In the genomic region with DNA sequence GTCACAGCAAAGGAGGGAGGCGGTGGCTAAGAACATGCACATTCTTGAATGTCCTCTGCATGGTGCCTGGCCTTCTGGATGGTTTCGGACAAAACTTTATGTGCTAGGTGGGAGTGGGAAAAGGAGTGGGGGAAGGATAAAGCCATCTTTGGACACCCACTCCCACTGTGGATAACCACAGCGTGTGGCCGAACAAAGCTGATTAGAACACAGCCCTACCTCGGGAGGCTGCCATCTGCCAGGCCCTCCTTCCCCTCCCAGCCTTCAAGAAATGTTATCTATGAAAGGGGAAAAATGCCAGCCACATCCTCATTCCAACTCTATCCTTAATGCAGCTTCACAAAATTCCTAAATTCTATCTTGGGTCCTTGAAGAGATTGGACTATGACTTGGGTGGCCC, we compare ENCODE assay signal across 18 cellular contexts. TPM values are rescaled to one million over a fixed set of nuclear protein-coding genes. Genes with fewer than 3 reads are reported as not detected.
DNase-seq lines count a peak whose midpoint lies in the region; ATAC-seq, FAIRE-seq and TF ChIP-seq lines count a peak whose summit lies in the region.
"Had no signal": no experiment of that assay in that cellular context is flagged by ENCODE, and none has a peak within 500 bp of the region (broad histone marks: within the 10 kb centered on the region; RNA-seq: fewer than 3 reads in every experiment).

No MANE protein-coding gene starts in this region.

- H3K9me3 Mint-ChIP-seq in chondrocyte (ENCODE audit: low read depth), result no peaks in the 10 kb centered on the region
- H3K9me3 Mint-ChIP-seq in nephron progenitor cell, result no peaks in the 10 kb centered on the region
- H3K9me3 Mint-ChIP-seq: activated CD8-positive, alpha-beta T cell treated with anti-CD3 and anti-CD28 coated beads for 36 hours; CD8-positive, alpha-beta T cell had no signal

- FAIRE-seq in GM12891 (lab: Jason Lieb, UNC), result no peak

- H3K27ac Mint-ChIP-seq in chondrocyte (ENCODE audit: unreplicated experiment) (peak overlapping the region; percentile 96), nephron progenitor cell (peak overlapping the region; percentile 64)
- H3K27ac Mint-ChIP-seq: activated CD8-positive, alpha-beta T cell treated with anti-CD3 and anti-CD28 coated beads for 36 hours; CD8-positive, alpha-beta T cell had no signal

- ATAC-seq in heart right ventricle (no peak), upper lobe of right lung (no peak), right lobe of liver (no peak), GM21619 (IDR thresholded peaks at IDR 0.05; ENCODE audit: unreplicated experiment) (no peak)
- ATAC-seq: activated CD8-positive, alpha-beta T cell treated with anti-CD3 and anti-CD28 coated beads for 36 hours; CD8-positive, alpha-beta T cell had no signal

- DNase-seq in left ventricle myocardium inferior (no peak), heart right ventricle (no peak), chondrocyte (ENCODE audit: low spot score) (peak; percentile 22), nephron progenitor cell (no peak), upper lobe of right lung (peak; percentile 2), GM12891 (ENCODE audit: insufficient read length, low spot score) (no peak), right lobe of liver (no peak)
- DNase-seq: activated CD8-positive, alpha-beta T cell treated with anti-CD3 and anti-CD28 coated beads for 36 hours; activated gamma-delta T cell; brain microvascular endothelial cell; CD8-positive, alpha-beta T cell; GF-D8; KG1; NCI-H1105 had no signal

- H3K27ac ChIP-seq in left ventricle myocardium inferior (replicated peaks), result peak overlapping the region; percentile 39
- peak overlapping the region in 1 of 10 donors; percentile 39 for H3K27ac ChIP-seq in heart right ventricle
- H3K27ac ChIP-seq in upper lobe of right lung, result peak overlapping the region; percentile 9
- H3K27ac ChIP-seq in right lobe of liver, result peak overlapping the region in 1 of 3 donors; percentile 13
- H3K27ac ChIP-seq: brain microvascular endothelial cell, HL-60, neutrophil had no signal

- no peak overlapping the region for H3K4me3 ChIP-seq in left ventricle myocardium inferior
- no peak overlapping the region for H3K4me3 ChIP-seq in heart right ventricle
- no peak overlapping the region for H3K4me3 ChIP-seq in upper lobe of right lung
- no peak overlapping the region for H3K4me3 ChIP-seq in right lobe of liver
- H3K4me3 ChIP-seq: lung had no signal

- intact Hi-C loops in left ventricle myocardium inferior (cut with micrococcal nuclease) (no loop called here), heart right ventricle (cut with DNase I) (loop anchor here in 3 of 10 donors (5.0 kb wide), 2 partner anchors 38 to 43 kb away; no protein-coding TSS in a partner anchor), upper lobe of right lung (cut with DNase I) (no loop called here), right lobe of liver (cut with DNase I) (no loop called here)

- peaks cover 71% of the 10 kb centered on the region for H3K36me3 ChIP-seq in left ventricle myocardium inferior
- peaks cover 0 to 78% (median 59%) of the 10 kb centered on the region in 9 donors for H3K36me3 ChIP-seq in heart right ventricle
- H3K36me3 ChIP-seq in upper lobe of right lung, result peaks cover 57% of the 10 kb centered on the region
- peaks cover 7 to 49% (median 26%) of the 10 kb centered on the region in 4 donors for H3K36me3 ChIP-seq in right lobe of liver
- H3K36me3 ChIP-seq: neutrophil had no signal

- TF ChIP-seq POLR2A in GM12891 (IDR thresholded peaks at IDR 0.05; ENCODE audit: low read depth, low read length), result no peak
- no peak for TF ChIP-seq POLR2A in right lobe of liver (IDR thresholded peaks at IDR 0.05)

- WGBS in heart right ventricle, 2 donors, result 69 to 76% methylated on average over 5 of the region's 5 CpGs
- 78% methylated on average over 4 of the region's 5 CpGs for WGBS in right lobe of liver (ENCODE audit: insufficient coverage, low coverage, low lambda C conversion rate, missing lambda C conversion rate)

- H3K9me3 ChIP-seq in left ventricle myocardium inferior (replicated peaks) (no peaks in the 10 kb centered on the region), heart right ventricle (no peaks in the 10 kb centered on the region), upper lobe of right lung (no peaks in the 10 kb centered on the region), right lobe of liver (no peaks in the 10 kb centered on the region)
- H3K9me3 ChIP-seq: neutrophil had no signal

- H3K36me3 Mint-ChIP-seq in chondrocyte (ENCODE audit: low read depth) (peaks cover 44% of the 10 kb centered on the region), nephron progenitor cell (ENCODE audit: low read depth) (peaks cover 61% of the 10 kb centered on the region)
- H3K36me3 Mint-ChIP-seq: CD8-positive, alpha-beta T cell had no signal

- no peaks in the 10 kb centered on the region for H3K27me3 ChIP-seq in left ventricle myocardium inferior (ENCODE audit: low read depth)
- no peaks in the 10 kb centered on the region for H3K27me3 ChIP-seq in heart right ventricle
- no peaks in the 10 kb centered on the region for H3K27me3 ChIP-seq in upper lobe of right lung
- H3K27me3 ChIP-seq in right lobe of liver, result no peaks in the 10 kb centered on the region
- H3K27me3 ChIP-seq: brain microvascular endothelial cell, neutrophil had no signal

- H3K4me1 Mint-ChIP-seq in chondrocyte (ENCODE audit: low read depth), result peaks cover 94% of the 10 kb centered on the region
- H3K4me1 Mint-ChIP-seq in nephron progenitor cell, result peaks cover 91% of the 10 kb centered on the region

- H3K4me1 ChIP-seq in left ventricle myocardium inferior (peaks cover 100% of the 10 kb centered on the region), heart right ventricle (peaks cover 10 to 100% (median 92%) of the 10 kb centered on the region in 9 donors), upper lobe of right lung (peaks cover 93% of the 10 kb centered on the region), right lobe of liver (peaks cover 0 to 50% (median 22%) of the 10 kb centered on the region in 4 donors)

- H3K27me3 Mint-ChIP-seq in chondrocyte (ENCODE audit: low read depth) (no peaks in the 10 kb centered on the region), nephron progenitor cell (ENCODE audit: low read depth, poor library complexity) (peaks cover 7% of the 10 kb centered on the region)
- H3K27me3 Mint-ChIP-seq: activated CD8-positive, alpha-beta T cell treated with anti-CD3 and anti-CD28 coated beads for 36 hours had no signal

- TF ChIP-seq CTCF in left ventricle myocardium inferior (IDR thresholded peaks at IDR 0.05; ENCODE audit: borderline replicate concordance) (no peak), heart right ventricle (IDR thresholded peaks at IDR 0.05) (no peak), chondrocyte (IDR thresholded peaks at IDR 0.05) (no peak), nephron progenitor cell (IDR thresholded peaks at IDR 0.05) (no peak), upper lobe of right lung (IDR thresholded peaks at IDR 0.05) (no peak), right lobe of liver (IDR thresholded peaks at IDR 0.05) (no peak)

- peak overlapping the region; percentile 9 for H3K4me3 Mint-ChIP-seq in chondrocyte (ENCODE audit: unreplicated experiment)
- no peak overlapping the region for H3K4me3 Mint-ChIP-seq in nephron progenitor cell
- H3K4me3 Mint-ChIP-seq: activated CD8-positive, alpha-beta T cell treated with anti-CD3 and anti-CD28 coated beads for 36 hours; CD8-positive, alpha-beta T cell had no signal

TF ChIP-seq in GM12891, 5 proteins besides CTCF, POLR2A, EP300 and RAD21:
- TF ChIP-seq PAX5 (IDR thresholded peaks at IDR 0.05; ENCODE audit: insufficient read depth, low read length, severe bottlenecking), result no peak

RNA-seq across cellular contexts. Expression of a gene that starts 18.8 kb away (rescaled TPM):
- total RNA-seq in left ventricle myocardium inferior, result 44.4 TPM
- total RNA-seq in heart right ventricle, result 10 to 100 TPM; 27.8 to 96.6 (median 57.8) TPM
- 10 to 100 TPM; 18.7 to 19.8 TPM for polyA plus RNA-seq in heart right ventricle
- 145 to 259 TPM (median 256 TPM) in 3 replicates for total RNA-seq in chondrocyte
- 119 TPM for total RNA-seq in upper lobe of right lung
- 0.01 TPM for polyA plus RNA-seq in GM12891 (2012; ENCODE audit: low read depth, missing spikeins)
- total RNA-seq in right lobe of liver, result 10 to 100 TPM; 18.0 to 33.3 (median 21.8) TPM
- total RNA-seq: activated CD8-positive, alpha-beta T cell treated with anti-CD3 and anti-CD28 coated beads for 36 hours; CD8-positive, alpha-beta T cell had no signal

Comparison
In these comparisons a context has a peak if more than half of its experiments do, and no peak if none do; other contexts are left out.
1. DNase-seq: peak in chondrocyte (single experiment) and upper lobe of right lung (single experiment); none in left ventricle myocardium inferior (single experiment), heart right ventricle (0 of 2), nephron progenitor cell (single experiment), GM12891 (single experiment) and right lobe of liver (0 of 3).